ENCODE assay signal across 8 cellular contexts in genomic region chr5:132419517-132420468, GRCh38. TPM values are rescaled to one million over a fixed set of nuclear protein-coding genes. Genes with fewer than 3 reads are reported as not detected.
DNase-seq lines count a peak whose midpoint lies in the region; ATAC-seq and TF ChIP-seq lines count a peak whose summit lies in the region.

No MANE protein-coding gene starts in this region.

- H3K79me2 ChIP-seq in Karpas-422 (ENCODE audit: low read length) (no peaks in the 10 kb centered on the region), neural progenitor cell (ENCODE audit: low read depth) (no peaks in the 10 kb centered on the region)

- TF ChIP-seq CTCF in GM12865 (IDR thresholded peaks at IDR 0.05; ENCODE audit: insufficient read depth, low read depth, low read length, missing control alignments) (peak; percentile 76), RWPE1 (conservative IDR thresholded peaks at IDR 0.05; ENCODE audit: low read depth) (peak; percentile 98), fibroblast of villous mesenchyme (IDR thresholded peaks at IDR 0.05; ENCODE audit: insufficient read depth, low read depth, low read length) (peak; percentile 83), neural progenitor cell (IDR thresholded peaks at IDR 0.05) (peak; percentile 88)

- peak overlapping the region; percentile 27 for H3K4me2 ChIP-seq in Karpas-422 (ENCODE audit: low read depth, low read length, poor library complexity, severe bottlenecking)
- peak overlapping the region; percentile 25 for H3K4me2 ChIP-seq in neural progenitor cell

- H3F3A ChIP-seq in neural progenitor cell (ENCODE audit: low read depth), result no peaks in the 10 kb centered on the region

- H3K36me3 ChIP-seq in Karpas-422 (ENCODE audit: insufficient read depth, low read length), result no peaks in the 10 kb centered on the region
- H3K36me3 ChIP-seq in neural progenitor cell, result no peaks in the 10 kb centered on the region

- no peaks in the 10 kb centered on the region for H3K9me2 ChIP-seq in Karpas-422 (replicated peaks; ENCODE audit: insufficient read depth, low read length)

- ATAC-seq in HG02970 (IDR thresholded peaks at IDR 0.05; ENCODE audit: low FRiP score, unreplicated experiment), result no peak

- H3K4me1 ChIP-seq in Karpas-422 (ENCODE audit: low read length) (peaks cover 41% of the 10 kb centered on the region), neural progenitor cell (peaks cover 12% of the 10 kb centered on the region)

- peaks cover 17% of the 10 kb centered on the region for H3K4me1 Mint-ChIP-seq in neural progenitor cell

- DNase-seq in GM12865 (ENCODE audit: low read depth) (peak; percentile 87), Karpas-422 (peak; percentile 84), RWPE1 (ENCODE audit: low spot score) (peak; percentile 86), activated gamma-delta T cell (lab: John Stamatoyannopoulos, UW) (peak; percentile 17), fibroblast of villous mesenchyme (ENCODE audit: low read depth) (peak; percentile 83), neural progenitor cell (ENCODE audit: low spot score) (peak; percentile 84), ureter (ENCODE audit: low spot score) (peak; percentile 75)

- H3K9ac ChIP-seq in Karpas-422 (ENCODE audit: low read length), result no peak overlapping the region; the same call in 1 of the 2 replicates
- H3K9ac ChIP-seq in neural progenitor cell, result no peak overlapping the region

- H4K20me1 ChIP-seq in Karpas-422 (ENCODE audit: insufficient read depth, low read depth, low read length), result no peaks in the 10 kb centered on the region
- no peaks in the 10 kb centered on the region for H4K20me1 ChIP-seq in neural progenitor cell (ENCODE audit: low read depth)

- H3K27ac Mint-ChIP-seq in neural progenitor cell, result peak overlapping the region; percentile 68

- H3K27ac ChIP-seq in Karpas-422 (ENCODE audit: low read length) (no peak overlapping the region), RWPE1 (peak overlapping the region; percentile 77), neural progenitor cell (no peak overlapping the region)

- H3K27me3 Mint-ChIP-seq in neural progenitor cell (ENCODE audit: insufficient read depth, low read depth), result peaks cover 11% of the 10 kb centered on the region

- no peaks in the 10 kb centered on the region for H3K36me3 Mint-ChIP-seq in neural progenitor cell

- no peaks in the 10 kb centered on the region for H3K9me3 ChIP-seq in Karpas-422 (ENCODE audit: low read length)
- H3K9me3 ChIP-seq in neural progenitor cell (ENCODE audit: low read depth), result no peaks in the 10 kb centered on the region

- no peak overlapping the region for H3K4me3 Mint-ChIP-seq in neural progenitor cell

- no peaks in the 10 kb centered on the region for H3K9me3 Mint-ChIP-seq in neural progenitor cell

- H2AFZ ChIP-seq in Karpas-422 (ENCODE audit: low read length) (no peak overlapping the region), neural progenitor cell (replicated peaks) (peak overlapping the region; percentile 99)

- H3K27me3 ChIP-seq in Karpas-422 (ENCODE audit: low read length), result no peaks in the 10 kb centered on the region
- no peaks in the 10 kb centered on the region for H3K27me3 ChIP-seq in neural progenitor cell

- CTCF ChIA-PET in RWPE1 (lab: Yijun Ruan, JAX), result interaction anchor here (0.5 to 1.1 kb wide), 9 partner anchors 9 to 72 kb away, joined by 3 to 5 read pairs (median 3); partner anchors contain the start of gene IRF1

- H3K4me3 ChIP-seq in GM12865 (ENCODE audit: low read depth, low read length) (peak overlapping the region; percentile 33), Karpas-422 (ENCODE audit: low read length) (no peak overlapping the region), fibroblast of villous mesenchyme (ENCODE audit: low read depth, low read length) (no peak overlapping the region), neural progenitor cell (no peak overlapping the region)

- POLR2A ChIA-PET in RWPE1 (lab: Yijun Ruan, JAX; ENCODE audit: low non-redundant PET), result no interaction called here

RNA-seq across cellular contexts. Expression of gene SLC22A5, which starts 50.3 kb away (rescaled TPM):
- total RNA-seq in Karpas-422 (2014; rRNA removed; shearing (Covaris generic); ENCODE audit: low replicate concordance), result 1.3 and 5.2 TPM in 2 replicates
- total RNA-seq in fibroblast of villous mesenchyme (5.8 and 7.3 TPM in 2 replicates), neural progenitor cell (ENCODE audit: low replicate concordance) (3.1 and 4.3 TPM in 2 replicates), ureter (23.2 TPM)

Comparison
In these comparisons a context has a peak if more than half of its experiments do, and no peak if none do; other contexts are left out.
1. DNase-seq: peak in every context shown above with its lines; median percentile 87 in GM12865; 86 in RWPE1; 84 in Karpas-422; 84 in neural progenitor cell; 83 in fibroblast of villous mesenchyme; 75 in ureter; 17 in activated gamma-delta T cell.